Comparison of ENCODE assay signal across 9 cellular contexts in genomic region chr6:27019651-27020552, GRCh38.
A peak's percentile ranks its signal among the peaks of the same experiment; 100 is the strongest.
DNase-seq lines count a peak whose midpoint lies in the region; ATAC-seq, FAIRE-seq and TF ChIP-seq lines count a peak whose summit lies in the region.
"Had no signal": no experiment of that assay in that cellular context is flagged by ENCODE, and none has a peak within 500 bp of the region (broad histone marks: within the 10 kb centered on the region; RNA-seq: fewer than 3 reads in every experiment).

No MANE protein-coding gene starts in this region.

- peak overlapping the region; percentile 84 for H4K91ac ChIP-seq in H1 (replicated peaks; ENCODE audit: insufficient read length, low read length)

- H4K20me1 ChIP-seq in H1 (replicated peaks in 1 of 2; ENCODE audit: control insufficient read depth in 1 of 2, insufficient read depth in 2 of 2, low read length in 2 of 2), result no peaks in the 10 kb centered on the region

- H3K27ac ChIP-seq in H1 (ENCODE audit: low read depth, low read length) (peak overlapping the region; percentile 95), lung (ENCODE audit: low read depth in 1 of 2, low read length in 1 of 2) (peak overlapping the region; percentile 81 to 96)

- H4K5ac ChIP-seq in H1 (ENCODE audit: insufficient read length, low read depth, low read length), result peak overlapping the region; percentile 80

- H3K4me1 ChIP-seq in H1 (replicated peaks in 1 of 4; ENCODE audit: control insufficient read depth in 3 of 4, insufficient read depth in 4 of 4, low read length in 3 of 4) (peaks cover 0 to 4% (median 2%) of the 10 kb centered on the region in 4 experiments; a peak in 3 of 7 replicates), lung (ENCODE audit: control insufficient read depth in 2 of 2, insufficient read depth in 2 of 2, low read length in 2 of 2) (peaks cover 0 to 2% of the 10 kb centered on the region in 2 donors)

- peaks cover 5% of the 10 kb centered on the region; the same call in 1 of the 2 replicates for H3K23me2 ChIP-seq in H1 (ENCODE audit: low read depth, low read length)

- peak; percentile 90 to 98 for TF ChIP-seq POLR2A in H1 (IDR thresholded peaks at IDR 0.05; ENCODE audit: control extremely low read depth in 1 of 2, low read depth in 2 of 2, low read length in 2 of 2)

- no peaks in the 10 kb centered on the region; the same call in 1 of the 2 replicates for H3K79me1 ChIP-seq in H1 (ENCODE audit: low read depth, low read length)

- H2BK12ac ChIP-seq in H1 (ENCODE audit: low read depth, low read length), result peak overlapping the region; percentile 35; the same call in 1 of the 2 replicates

- H3K4me3 Mint-ChIP-seq in activated CD8-positive, alpha-beta T cell treated with anti-CD3 and anti-CD28 coated beads, Interleukin-2, amount 10 ng/mL, durations not matched to agents 7 days and 5 days, result peak overlapping the region; percentile 73

- no peaks in the 10 kb centered on the region; a peak in 1 of 8 replicates for H3K36me3 ChIP-seq in H1 (ENCODE audit: control insufficient read depth in 2 of 4, insufficient read depth in 4 of 4, low read length in 3 of 4)
- H3K36me3 ChIP-seq in lung (ENCODE audit: control insufficient read depth in 2 of 2, insufficient read depth in 2 of 2, low read length in 2 of 2), result peaks cover 0 to 1% of the 10 kb centered on the region in 2 donors

- DNase-seq in DMS53 (lab: John Stamatoyannopoulos, UW) (peak; percentile 97), HFF-Myc (ENCODE audit: extremely low read depth, low read depth) (peak; percentile 88), NCI-H2227 (lab: John Stamatoyannopoulos, UW; ENCODE audit: unreplicated experiment) (peak; percentile 95), H1 (ENCODE audit: low read depth in 1 of 2, low spot score in 2 of 2) (peak; percentile 90 to 92), lung (ENCODE audit: low spot score) (peak; percentile 89), SKM-1 (lab: John Stamatoyannopoulos, UW; ENCODE audit: unreplicated experiment) (no peak)
- peak; percentile 58 for DNase-seq in activated CD8-positive, alpha-beta T cell treated with anti-CD3 and anti-CD28 coated beads, Interleukin-2, amount 10 ng/mL, durations not matched to agents 7 days and 5 days
- DNase-seq in stimulated activated CD4-positive, alpha-beta T cell treated with anti-CD3 and anti-CD28 coated beads, Interleukin-4, amount 100 ng/mL, for 48 hours (ENCODE audit: low read depth in 2 of 2), result peak; percentile 28 to 61

- TF ChIP-seq EP300 in H1 (IDR thresholded peaks at IDR 0.05; ENCODE audit: borderline replicate concordance in 1 of 2, low read depth in 2 of 2, low read length in 2 of 2), result no peak

- POLR2A ChIA-PET in activated CD8-positive, alpha-beta T cell treated with anti-CD3 and anti-CD28 coated beads, Interleukin-2, amount 10 ng/mL, durations not matched to agents 7 days and 5 days (lab: Charles Lee), result no interaction called here
- POLR2A ChIA-PET in H1 (lab: Charles Lee; ENCODE audit: partially characterized antibody), result interaction anchor here (0.8 to 1.5 kb wide), 2 partner anchors 14 to 114 kb away, joined by 3 to 4 read pairs; no protein-coding TSS in a partner anchor

- peak overlapping the region; percentile 73 for H3K4ac ChIP-seq in H1 (replicated peaks; ENCODE audit: insufficient read length, low read depth, low read length)

- H3K79me2 ChIP-seq in H1 (ENCODE audit: control insufficient read depth in 1 of 2, insufficient read depth in 2 of 2, low read length in 2 of 2), result peaks cover 0 to 33% of the 10 kb centered on the region in 2 experiments; a peak in 2 of 4 replicates

- no peak overlapping the region for H3K14ac ChIP-seq in H1 (ENCODE audit: insufficient read length)

- no peak overlapping the region for H2BK120ac ChIP-seq in H1 (replicated peaks; ENCODE audit: low read depth, low read length)

- H2AK5ac ChIP-seq in H1 (ENCODE audit: low read depth, low read length), result 0 out of 2 replicates have a peak overlapping the region, but pooled peaks have one; percentile 2

- H2BK5ac ChIP-seq in H1 (ENCODE audit: low read depth, low read length), result peak overlapping the region; percentile 93

- WGBS in H1 (ENCODE audit: extremely low coverage in 1 of 2, insufficient coverage in 1 of 2, insufficient read length in 1 of 2, insufficient replicate concordance in 2 of 2, low coverage in 1 of 2, low lambda C conversion rate in 2 of 2, missing lambda C conversion rate in 1 of 2), 2 experiments, result 1% methylated on average over 58 of the region's 58 CpGs; no CpG with 5 or more reads in 1 of the 2 experiments
- WGBS in lung, 2 donors, result 3 to 5% methylated on average over 58 of the region's 58 CpGs

- H3K9me3 ChIP-seq in H1 (ENCODE audit: insufficient read depth in 2 of 2, low read depth in 1 of 2, low read length in 1 of 2), result 0 out of 4 replicates have a peak, but pooled peaks cover 0 to 3% of the 10 kb centered on the region in 2 experiments
- peaks cover 0 to 6% of the 10 kb centered on the region in 2 donors for H3K9me3 ChIP-seq in lung (ENCODE audit: control insufficient read depth in 2 of 2, insufficient read depth in 1 of 2, low read length in 1 of 2)

- no peak for TF ChIP-seq CTCF in HFF-Myc (IDR thresholded peaks at IDR 0.05; ENCODE audit: low read depth, low read length, missing control alignments)
- TF ChIP-seq CTCF in H1 (IDR thresholded peaks at IDR 0.05; ENCODE audit: control extremely low read depth in 1 of 3, insufficient read depth in 1 of 3, low read depth in 1 of 3, low read length in 3 of 3), result no peak
- TF ChIP-seq CTCF in lung (IDR thresholded peaks at IDR 0.05; ENCODE audit: control extremely low read depth, extremely low read depth), result no peak

- H3K36me3 Mint-ChIP-seq in activated CD8-positive, alpha-beta T cell treated with anti-CD3 and anti-CD28 coated beads, Interleukin-2, amount 10 ng/mL, durations not matched to agents 7 days and 5 days (ENCODE audit: low read depth), result no peaks in the 10 kb centered on the region

- peaks cover 20% of the 10 kb centered on the region for H3K27me3 Mint-ChIP-seq in activated CD8-positive, alpha-beta T cell treated with anti-CD3 and anti-CD28 coated beads, Interleukin-2, amount 10 ng/mL, durations not matched to agents 7 days and 5 days (ENCODE audit: low read depth)

- no peak overlapping the region for H2BK15ac ChIP-seq in H1 (ENCODE audit: low read length)

- peaks cover 11% of the 10 kb centered on the region for H3K4me1 Mint-ChIP-seq in activated CD8-positive, alpha-beta T cell treated with anti-CD3 and anti-CD28 coated beads, Interleukin-2, amount 10 ng/mL, durations not matched to agents 7 days and 5 days (ENCODE audit: low read depth)

- FAIRE-seq in H1 (lab: Jason Lieb, UNC), result peak; percentile 99
- FAIRE-seq: endometrium had no signal

- CTCF ChIA-PET in activated CD8-positive, alpha-beta T cell treated with anti-CD3 and anti-CD28 coated beads, Interleukin-2, amount 10 ng/mL, durations not matched to agents 7 days and 5 days (lab: Charles Lee), result no interaction called here
- CTCF ChIA-PET in H1 (lab: Charles Lee; ENCODE audit: partially characterized antibody), result interaction anchor here (0.8 to 1.0 kb wide), 2 partner anchors 13 to 107 kb away, joined by 3 read pairs; no protein-coding TSS in a partner anchor

- no peak overlapping the region for H2BK20ac ChIP-seq in H1 (ENCODE audit: low read length)

- H4K8ac ChIP-seq in H1 (ENCODE audit: extremely low read depth, insufficient read depth, low read length), result peak overlapping the region; percentile 97; the same call in 1 of the 2 replicates

- ATAC-seq in activated CD8-positive, alpha-beta T cell treated with anti-CD3 and anti-CD28 coated beads, Interleukin-2, amount 10 ng/mL, durations not matched to agents 7 days and 5 days, result peak; percentile 84
- peak; percentile 93 for ATAC-seq in lung (ENCODE audit: insufficient read depth, low FRiP score)

- no peak for TF ChIP-seq RAD21 in H1 (IDR thresholded peaks at IDR 0.05 in 1 of 2, conservative IDR thresholded peaks at IDR 0.05 in 1 of 2; ENCODE audit: low read depth in 2 of 2, low read length in 2 of 2)

- H3K9ac ChIP-seq in H1 (replicated peaks in 1 of 4; ENCODE audit: extremely low read depth in 1 of 4, low read depth in 3 of 4, low read length in 3 of 4), result peak overlapping the region; percentile 80 to 94 (median 92)

- peak overlapping the region; percentile 58 for H3K27ac Mint-ChIP-seq in activated CD8-positive, alpha-beta T cell treated with anti-CD3 and anti-CD28 coated beads, Interleukin-2, amount 10 ng/mL, durations not matched to agents 7 days and 5 days

- H3K4me2 ChIP-seq in H1 (ENCODE audit: insufficient read depth in 1 of 2, low read depth in 2 of 2, low read length in 2 of 2), result peak overlapping the region; percentile 73 to 84

- peak overlapping the region; percentile 72 for H3K18ac ChIP-seq in H1 (ENCODE audit: extremely low read depth, low read length)

- H3K4me3 ChIP-seq in HFF-Myc (replicated peaks; ENCODE audit: low read depth, low read length) (peak overlapping the region; percentile 61), H1 (ENCODE audit: extremely low read depth in 1 of 4, insufficient read depth in 2 of 4, low read depth in 3 of 4, low read length in 4 of 4) (peak overlapping the region; percentile 85 to 93 (median 90)), lung (peak overlapping the region; percentile 54)

- no peak overlapping the region for H3K23ac ChIP-seq in H1 (ENCODE audit: insufficient read length)

- H3K9me3 Mint-ChIP-seq in activated CD8-positive, alpha-beta T cell treated with anti-CD3 and anti-CD28 coated beads, Interleukin-2, amount 10 ng/mL, durations not matched to agents 7 days and 5 days (ENCODE audit: insufficient read depth), result peaks cover 5% of the 10 kb centered on the region

- H3K27me3 ChIP-seq in H1 (replicated peaks in 1 of 4; ENCODE audit: control insufficient read depth in 3 of 4, extremely low read depth in 1 of 4, insufficient read depth in 3 of 4, low read length in 3 of 4) (no peaks in the 10 kb centered on the region), lung (ENCODE audit: control insufficient read depth, insufficient read depth) (no peaks in the 10 kb centered on the region)

- H2AFZ ChIP-seq in H1 (ENCODE audit: low read length), result peak overlapping the region; percentile 96

- peak overlapping the region; percentile 96 for H3K56ac ChIP-seq in H1 (replicated peaks; ENCODE audit: insufficient read length, low read depth, low read length)

TF ChIP-seq in H1, 55 proteins besides CTCF, POLR2A, EP300 and RAD21 (continues in another document):
- peak; percentile 14; the same call in 1 of the 2 replicates for TF ChIP-seq KDM1A (IDR thresholded peaks at IDR 0.05; ENCODE audit: borderline replicate concordance, low read length)
- TF ChIP-seq JUN (IDR thresholded peaks at IDR 0.05; ENCODE audit: low read depth, low read length), result no peak
- no peak for TF ChIP-seq CBX5 (IDR thresholded peaks at IDR 0.05; ENCODE audit: low read depth, low read length)
- no peak for TF ChIP-seq SP1 (IDR thresholded peaks at IDR 0.05; ENCODE audit: low read depth, low read length)
- no peak; the same call in 1 of the 2 replicates for TF ChIP-seq MAFK (IDR thresholded peaks at IDR 0.05; ENCODE audit: low read depth, low read length)
- TF ChIP-seq GABPA (IDR thresholded peaks at IDR 0.05; ENCODE audit: borderline replicate concordance, insufficient read depth, low read length), result peak; percentile 88; the same call in 1 of the 2 replicates
- no peak for TF ChIP-seq YY1 (IDR thresholded peaks at IDR 0.05; ENCODE audit: low read depth, low read length)
- peak in 1 of 2 experiments; percentile 54; a peak in 1 of 4 replicates for TF ChIP-seq SIN3A (conservative IDR thresholded peaks at IDR 0.05 in 1 of 2, IDR thresholded peaks at IDR 0.05 in 1 of 2; ENCODE audit: low read depth in 1 of 2, low read length in 2 of 2)
